ENCODE assay signal across 13 cellular contexts in genomic region chr6:144897441-144897921, GRCh38.
DNase-seq lines count a peak whose midpoint lies in the region; ATAC-seq and TF ChIP-seq lines count a peak whose summit lies in the region.
"Had no signal": no experiment of that assay in that cellular context is flagged by ENCODE, and none has a peak within 500 bp of the region (broad histone marks: within the 10 kb centered on the region; RNA-seq: fewer than 3 reads in every experiment).

No MANE protein-coding gene starts in this region.

- in situ Hi-C loops in astrocyte of the cerebellum (cut with HindIII; ENCODE audit: low sequenced_read_pairs) = no loop called here
- in situ Hi-C loops in transverse colon (cut with MboI; ENCODE audit: low pct_ligation_motif_present in 1 of 4, low pct_unique_long_range_greater_than_20kb in 1 of 4, low sequenced_read_pairs in 3 of 4) = no loop called here

- WGBS in transverse colon (ENCODE audit: low coverage in 1 of 2), 2 donors = 45 to 58% methylated on average over 4 of the region's 4 CpGs

- no peaks in the 10 kb centered on the region for H3K27me3 ChIP-seq in transverse colon

- H3K36me3 ChIP-seq in transverse colon = no peaks in the 10 kb centered on the region

- H3K4me3 ChIP-seq in astrocyte of the cerebellum (ENCODE audit: low read depth, low read length) (no peak overlapping the region), transverse colon (no peak overlapping the region)

- peak; percentile 76 for DNase-seq in AG08395 (ENCODE audit: low spot score)
- peak; percentile 37 for DNase-seq in HT-29 (ENCODE audit: low spot score)
- peak; percentile 33 for DNase-seq in astrocyte of the cerebellum (ENCODE audit: low read depth)
- DNase-seq in islet precursor cell = peak; percentile 79
- DNase-seq in transverse colon = no peak
- DNase-seq in NCI-H1105 treated with DMSO at 0.1 percent for 48 hours (lab: John Stamatoyannopoulos, UW) = no peak
- no peak for DNase-seq in superior temporal gyrus (ENCODE audit: extremely low spot score)
- DNase-seq: activated CD4-positive, alpha-beta T cell treated with anti-CD3 and anti-CD28 coated beads, Interleukin-2, amount 50 U/mL, for 48 hours; CD4-positive, alpha-beta T cell; NCI-H1694 treated with DMSO at 0.1 percent for 48 hours; Right ventricle myocardium superior; stimulated activated naive CD8-positive, alpha-beta T cell treated with anti-CD3 and anti-CD28 coated beads, Interleukin-15, amount 100 ng/mL, for 72 hours had no signal

- no peak for TF ChIP-seq EP300 in transverse colon (IDR thresholded peaks at IDR 0.05; ENCODE audit: low read depth)

- peaks cover 0 to 5% of the 10 kb centered on the region in 2 donors for H3K9me3 ChIP-seq in transverse colon

- ATAC-seq in HG03196 (IDR thresholded peaks at IDR 0.05; ENCODE audit: unreplicated experiment) = no peak
- ATAC-seq: stimulated activated naive CD8-positive, alpha-beta T cell treated with anti-CD3 and anti-CD28 coated beads, Interleukin-15, amount 100 ng/mL, for 72 hours had no signal

- no peak overlapping the region for H3K27ac ChIP-seq in transverse colon

- intact Hi-C loops in transverse colon (cut with DNase I; ENCODE audit: low total_unique reads) = no loop called here

- TF ChIP-seq POLR2A in transverse colon (IDR thresholded peaks at IDR 0.05) = no peak

- TF ChIP-seq CTCF in astrocyte of the cerebellum (IDR thresholded peaks at IDR 0.05; ENCODE audit: low read depth, low read length, missing control alignments) = no peak
- TF ChIP-seq CTCF in transverse colon (IDR thresholded peaks at IDR 0.05) = no peak

- H3K4me1 ChIP-seq in transverse colon = peaks cover 0 to 4% (median 0%) of the 10 kb centered on the region in 4 donors

Comparison
In these comparisons a context has a peak if more than half of its experiments do, and no peak if none do; other contexts are left out.
1. DNase-seq: peak in AG08395 (single experiment), HT-29 (single experiment), astrocyte of the cerebellum (single experiment) and islet precursor cell (single experiment); none in transverse colon (single experiment), NCI-H1105 treated with DMSO at 0.1 percent for 48 hours (single experiment) and superior temporal gyrus (single experiment).